ENCODE assay signal across 11 cellular contexts in the genomic region with DNA sequence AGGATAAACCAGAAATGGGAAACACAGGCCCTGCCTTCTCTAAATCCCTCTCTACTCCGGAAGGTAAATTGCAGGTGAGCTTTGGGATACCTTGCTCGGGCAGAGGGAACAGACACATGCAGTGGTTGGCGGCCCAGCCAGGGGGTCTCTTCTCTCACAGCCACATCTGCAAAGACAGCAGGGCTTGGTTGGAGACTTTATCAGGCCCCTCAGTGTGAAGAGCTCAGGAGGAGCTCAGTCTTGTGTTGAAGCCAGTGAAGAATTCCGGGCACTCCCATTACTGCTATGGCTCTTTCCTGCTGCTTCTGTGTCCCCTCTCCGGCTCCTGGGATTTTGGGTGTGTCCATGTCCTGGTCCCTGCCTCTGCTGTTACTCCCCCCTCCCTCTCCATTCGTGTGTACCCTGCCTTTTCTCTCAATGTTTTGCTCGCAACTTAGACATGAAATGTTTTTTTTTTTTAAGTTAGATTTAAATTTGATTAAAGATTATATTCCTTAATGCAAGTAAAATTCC.
"Had no signal": no experiment of that assay in that cellular context is flagged by ENCODE, and none has a peak within 500 bp of the region (broad histone marks: within the 10 kb centered on the region; RNA-seq: fewer than 3 reads in every experiment).

No MANE protein-coding gene starts in this region.

- ATAC-seq: naive thymus-derived CD8-positive, alpha-beta T cell; stimulated activated memory B cell treated with anti-CD40 and anti-IgM and Interleukin-4, amounts not matched to agents 10 μg/mL and 1 μg/mL and 100 μg/mL, for 72 hours had no signal

- H3K9me3 Mint-ChIP-seq: activated naive CD4-positive, alpha-beta T cell treated with anti-CD3 and anti-CD28 coated beads for 36 hours; activated T-helper 2 cell treated with anti-CD3 and anti-CD28 coated beads, Interferon-gamma antibody, Interleukin-2, Interleukin-4, amounts not matched to agents 10 μg/mL and 5 μg/mL and 100 μg/mL, durations not matched to agents 14 hours and 24 hours and 36 hours; immature natural killer cell; naive thymus-derived CD8-positive, alpha-beta T cell; stimulated activated memory B cell treated with anti-CD40 and anti-IgM and Interleukin-4, amounts not matched to agents 10 μg/mL and 1 μg/mL and 100 μg/mL, for 72 hours had no signal

- H3K27me3 Mint-ChIP-seq: stimulated activated memory B cell treated with anti-CD40 and anti-IgM and Interleukin-4, amounts not matched to agents 10 μg/mL and 1 μg/mL and 100 μg/mL, for 72 hours had no signal

- H3K36me3 Mint-ChIP-seq: immature natural killer cell; naive thymus-derived CD8-positive, alpha-beta T cell; stimulated activated memory B cell treated with anti-CD40 and anti-IgM and Interleukin-4, amounts not matched to agents 10 μg/mL and 1 μg/mL and 100 μg/mL, for 72 hours had no signal

- H3K4me3 Mint-ChIP-seq: activated naive CD4-positive, alpha-beta T cell treated with anti-CD3 and anti-CD28 coated beads for 36 hours; immature natural killer cell; naive thymus-derived CD8-positive, alpha-beta T cell; stimulated activated memory B cell treated with anti-CD40 and anti-IgM and Interleukin-4, amounts not matched to agents 10 μg/mL and 1 μg/mL and 100 μg/mL, for 72 hours had no signal

- H3K27ac Mint-ChIP-seq: activated naive CD4-positive, alpha-beta T cell treated with anti-CD3 and anti-CD28 coated beads for 36 hours; activated T-helper 2 cell treated with anti-CD3 and anti-CD28 coated beads, Interferon-gamma antibody, Interleukin-2, Interleukin-4, amounts not matched to agents 10 μg/mL and 5 μg/mL and 100 μg/mL, durations not matched to agents 14 hours and 24 hours and 36 hours; immature natural killer cell; naive thymus-derived CD8-positive, alpha-beta T cell; stimulated activated memory B cell treated with anti-CD40 and anti-IgM and Interleukin-4, amounts not matched to agents 10 μg/mL and 1 μg/mL and 100 μg/mL, for 72 hours had no signal

- FAIRE-seq: colon, endometrium had no signal

- DNase-seq: activated CD4-positive, alpha-beta T cell treated with anti-CD3 and anti-CD28 coated beads, Interleukin-2, amount 50 U/mL, for 48 hours; activated naive CD4-positive, alpha-beta T cell treated with anti-CD3 and anti-CD28 coated beads for 36 hours; immature natural killer cell; mammary epithelial cell; naive thymus-derived CD8-positive, alpha-beta T cell; nucleus accumbens; thyroid gland had no signal
